Comparison of ENCODE assay signal across 8 cellular contexts in genomic region chr10:100009793-100010676, GRCh38. TPM values are rescaled to one million over a fixed set of nuclear protein-coding genes. Genes with fewer than 3 reads are reported as not detected.
DNase-seq lines count a peak whose midpoint lies in the region; ATAC-seq, FAIRE-seq and TF ChIP-seq lines count a peak whose summit lies in the region.

Gene DNMBP (minus strand): TSS chr10:100009947. CDS start chr10:99972124, 37,823 bp downstream.

- ATAC-seq in GM19455 (IDR thresholded peaks at IDR 0.05; ENCODE audit: unreplicated experiment) = peak; percentile 70
- ATAC-seq in activated T-helper 17 cell treated with anti-CD3 and anti-CD28 coated beads, Interleukin-2, amount 50 U/mL, for 72 hours (replicated peaks) = peak; percentile 90
- peak; percentile 96 to 98 (median 97) for ATAC-seq in natural killer cell

- H3K4me3 Mint-ChIP-seq in Calu3 (ENCODE audit: low read depth, unreplicated experiment) (peak within 1 kb of the TSS; percentile 74), natural killer cell (peak within 1 kb of the TSS; percentile 93)
- H3K4me3 Mint-ChIP-seq in activated T-helper 17 cell treated with anti-CD3 and anti-CD28 coated beads, Interleukin-2, amount 50 U/mL, for 72 hours = peak within 1 kb of the TSS; percentile 86

- H3K36me3 Mint-ChIP-seq in Calu3 (ENCODE audit: insufficient read depth, unreplicated experiment) (peaks cover 20% of the 10 kb centered on the region), natural killer cell (no peaks in the 10 kb centered on the region)
- H3K36me3 Mint-ChIP-seq in activated T-helper 17 cell treated with anti-CD3 and anti-CD28 coated beads, Interleukin-2, amount 50 U/mL, for 72 hours (ENCODE audit: low read depth) = no peaks in the 10 kb centered on the region

- intact Hi-C loops in Calu3 (cut with micrococcal nuclease; ENCODE audit: unreplicated experiment) (loop anchor here (5.0 kb wide), 1 partner anchor 83 kb away; no protein-coding TSS in a partner anchor), natural killer cell (cut with micrococcal nuclease) (loop anchor here (1.0 to 10.0 kb wide), 2 partner anchors 16 to 165 kb away; no protein-coding TSS in a partner anchor)

- no TSS peak for BruUV-seq in Calu3 (replicated peaks; lab: Mats Ljungman, UMichigan)

- H3K9me3 Mint-ChIP-seq in Calu3 (ENCODE audit: low read depth, unreplicated experiment) (no peaks in the 10 kb centered on the region), natural killer cell (no peaks in the 10 kb centered on the region)
- no peaks in the 10 kb centered on the region for H3K9me3 Mint-ChIP-seq in activated T-helper 17 cell treated with anti-CD3 and anti-CD28 coated beads, Interleukin-2, amount 50 U/mL, for 72 hours

- DNase-seq in Calu3 = peak; percentile 85
- peak; percentile 86 for DNase-seq in HK-2 (ENCODE audit: unreplicated experiment)
- peak; percentile 68 for DNase-seq in RCC 7860 (ENCODE audit: low spot score)
- peak; percentile 63 for DNase-seq in fibroblast of peridontal ligament (ENCODE audit: extremely low read depth)
- DNase-seq in natural killer cell = peak; percentile 86
- peak; percentile 53 to 76 (median 62) for DNase-seq in stimulated activated naive CD4-positive, alpha-beta T cell (lab: John Stamatoyannopoulos, UW)

- peaks cover 26% of the 10 kb centered on the region for H3K4me1 Mint-ChIP-seq in Calu3 (ENCODE audit: low read depth, unreplicated experiment)
- H3K4me1 Mint-ChIP-seq in activated T-helper 17 cell treated with anti-CD3 and anti-CD28 coated beads, Interleukin-2, amount 50 U/mL, for 72 hours = peaks cover 35% of the 10 kb centered on the region
- peaks cover 36 to 41% of the 10 kb centered on the region in 2 donors for H3K4me1 Mint-ChIP-seq in natural killer cell

- CTCF ChIA-PET in Calu3 (lab: Charles Lee) = interaction anchor here (0.7 to 1.9 kb wide), 7 partner anchors 11 to 165 kb away, joined by 3 to 11 read pairs (median 5); no protein-coding TSS in a partner anchor

- no peak for FAIRE-seq in RCC 7860 (lab: Jason Lieb, UNC)

- peak within 1 kb of the TSS; percentile 69 for H3K27ac Mint-ChIP-seq in Calu3 (ENCODE audit: unreplicated experiment)
- H3K27ac Mint-ChIP-seq in activated T-helper 17 cell treated with anti-CD3 and anti-CD28 coated beads, Interleukin-2, amount 50 U/mL, for 72 hours = peak within 1 kb of the TSS; percentile 49
- peak within 1 kb of the TSS; percentile 41 to 89 for H3K27ac Mint-ChIP-seq in natural killer cell

- TF ChIP-seq CTCF in Calu3 (IDR thresholded peaks at IDR 0.05; ENCODE audit: unreplicated experiment) = peak; percentile 18
- peak; percentile 59 for TF ChIP-seq CTCF in natural killer cell (IDR thresholded peaks at IDR 0.05)

- no peaks in the 10 kb centered on the region for H3K27me3 Mint-ChIP-seq in Calu3 (ENCODE audit: unreplicated experiment)
- H3K27me3 Mint-ChIP-seq in activated T-helper 17 cell treated with anti-CD3 and anti-CD28 coated beads, Interleukin-2, amount 50 U/mL, for 72 hours = no peaks in the 10 kb centered on the region
- no peaks in the 10 kb centered on the region for H3K27me3 Mint-ChIP-seq in natural killer cell (ENCODE audit: low read depth in 2 of 2)

RNA-seq across cellular contexts. Expression of gene DNMBP, which starts in this region (rescaled TPM):
- total RNA-seq in Calu3 (2022) = 17.6 TPM in 2 replicates
- 1 to 10 TPM; 3.0 TPM for total RNA-seq in activated T-helper 17 cell treated with anti-CD3 and anti-CD28 coated beads, Interleukin-2, amount 50 U/mL, for 72 hours
- 10 to 100 TPM; 13.8 to 15.4 (median 14.4) TPM for total RNA-seq in natural killer cell

Comparison
In these comparisons a context has a peak if more than half of its experiments do, and no peak if none do; other contexts are left out.
1. Peak in every context shown above with its lines: DNase-seq and ATAC-seq.